29 cellular contexts compared by ENCODE assay signal in genomic region chr1:204483791-204484190, GRCh38. TPM values are rescaled to one million over a fixed set of nuclear protein-coding genes. Genes with fewer than 3 reads are reported as not detected.
DNase-seq lines count a peak whose midpoint lies in the region; ATAC-seq and TF ChIP-seq lines count a peak whose summit lies in the region.
"Had no signal": no experiment of that assay in that cellular context is flagged by ENCODE, and none has a peak within 500 bp of the region (broad histone marks: within the 10 kb centered on the region; RNA-seq: fewer than 3 reads in every experiment).

No MANE protein-coding gene starts in this region.

- no peak for DNase-seq in heart right ventricle
- DNase-seq in left ventricle myocardium superior, result no peak
- no peak for DNase-seq in WTC11 (ENCODE audit: low spot score)
- no peak for DNase-seq in naive B cell
- no peak for DNase-seq in islet precursor cell
- DNase-seq in esophagus muscularis mucosa (ENCODE audit: extremely low spot score), result no peak
- DNase-seq: activated CD4-positive, alpha-beta T cell treated with anti-CD3 and anti-CD28 coated beads for 36 hours; activated CD8-positive, alpha-beta T cell treated with anti-CD3 and anti-CD28 coated beads, Interleukin-2, amount 10 ng/mL, durations not matched to agents 7 days and 5 days; BE2C; DMS153; immature natural killer cell; MM.1S; NCI-H1105 treated with DMSO at 0.1 percent for 48 hours; NCI-H187 treated with DMSO at 0.1 percent for 48 hours; NCI-H2171 treated with DMSO at 0.1 percent for 48 hours; NCI-H526; SHP77; sigmoid colon; stimulated activated CD4-positive, alpha-beta T cell treated with anti-CD3 and anti-CD28 coated beads, Interleukin-4, amount 100 ng/mL, for 1 hour; upper lobe of left lung had no signal

- peak overlapping the region; percentile 80 for H3K27ac Mint-ChIP-seq in WTC11
- H3K27ac Mint-ChIP-seq in naive B cell, result peak overlapping the region; percentile 27 to 99 (median 94)
- H3K27ac Mint-ChIP-seq: activated CD4-positive, alpha-beta T cell treated with anti-CD3 and anti-CD28 coated beads for 36 hours; activated CD8-positive, alpha-beta T cell treated with anti-CD3 and anti-CD28 coated beads, Interleukin-2, amount 10 ng/mL, durations not matched to agents 7 days and 5 days; activated T-helper 17 cell treated with anti-CD3 and anti-CD28 coated beads, Interleukin-2, amount 50 U/mL, for 72 hours; mesothelial cell of epicardium; T-helper 2 cell treated with Interferon-gamma antibody and Interleukin-4, amounts not matched to agents 5 μg/mL and 100 μg/mL, for 36 hours had no signal

- H3K27ac ChIP-seq in heart right ventricle, result peak overlapping the region in 6 of 10 donors; percentile 15 to 81 (median 57)
- H3K27ac ChIP-seq in esophagus muscularis mucosa (replicated peaks in 1 of 4), result no peak overlapping the region
- H3K27ac ChIP-seq: KMS-11, left lung, prostate gland, sigmoid colon had no signal

- peaks cover 42% of the 10 kb centered on the region for H3K4me1 Mint-ChIP-seq in WTC11
- H3K4me1 Mint-ChIP-seq in naive B cell, result peaks cover 69 to 94% (median 87%) of the 10 kb centered on the region in 3 donors

- H3K27me3 ChIP-seq in heart right ventricle, result no peaks in the 10 kb centered on the region
- H3K27me3 ChIP-seq in esophagus muscularis mucosa, result no peaks in the 10 kb centered on the region
- H3K27me3 ChIP-seq: BE2C, left lung, sigmoid colon, upper lobe of left lung had no signal

- TF ChIP-seq CTCF in heart right ventricle (IDR thresholded peaks at IDR 0.05) (no peak), WTC11 (IDR thresholded peaks at IDR 0.05) (no peak), esophagus muscularis mucosa (IDR thresholded peaks at IDR 0.05) (no peak)

- H3K9me3 ChIP-seq in heart right ventricle, result no peaks in the 10 kb centered on the region
- no peaks in the 10 kb centered on the region for H3K9me3 ChIP-seq in esophagus muscularis mucosa
- H3K9me3 ChIP-seq: BE2C, left lung, prostate gland, sigmoid colon, upper lobe of left lung had no signal

- no peak for TF ChIP-seq EP300 in esophagus muscularis mucosa (IDR thresholded peaks at IDR 0.05)

- CTCF ChIA-PET in WTC11 (lab: Charles Lee), result interaction anchor here (1.4 to 5.5 kb wide), 2 partner anchors 9 to 38 kb away, joined by 3 to 43 read pairs; no protein-coding TSS in a partner anchor

- no peak for ATAC-seq in heart right ventricle
- ATAC-seq in left ventricle myocardium superior, result no peak
- ATAC-seq in WTC11, result no peak
- no peak for ATAC-seq in naive B cell (ENCODE audit: low read depth in 2 of 2)
- ATAC-seq in GM21447 (IDR thresholded peaks at IDR 0.05; ENCODE audit: unreplicated experiment), result no peak
- ATAC-seq in GM21381 (IDR thresholded peaks at IDR 0.05; ENCODE audit: unreplicated experiment), result no peak
- ATAC-seq: activated CD4-positive, alpha-beta T cell treated with anti-CD3 and anti-CD28 coated beads for 36 hours; activated CD8-positive, alpha-beta T cell treated with anti-CD3 and anti-CD28 coated beads, Interleukin-2, amount 10 ng/mL, durations not matched to agents 7 days and 5 days; activated T-helper 17 cell treated with anti-CD3 and anti-CD28 coated beads, Interleukin-2, amount 50 U/mL, for 72 hours; left lung had no signal

- H3K36me3 ChIP-seq in heart right ventricle (peaks cover 0 to 13% (median 0%) of the 10 kb centered on the region in 9 donors), esophagus muscularis mucosa (no peaks in the 10 kb centered on the region)
- H3K36me3 ChIP-seq: BE2C, left lung, prostate gland, sigmoid colon, upper lobe of left lung had no signal

- H3K4me3 ChIP-seq in heart right ventricle (no peak overlapping the region), esophagus muscularis mucosa (no peak overlapping the region)
- H3K4me3 ChIP-seq: left lung, prostate gland, sigmoid colon, upper lobe of left lung had no signal

- no peaks in the 10 kb centered on the region for H3K36me3 Mint-ChIP-seq in WTC11
- H3K36me3 Mint-ChIP-seq in naive B cell, result peaks cover 10 to 21% of the 10 kb centered on the region in 2 donors

- 67 to 72% methylated on average over 7 of the region's 7 CpGs for WGBS in heart right ventricle, 2 donors
- 75% methylated on average over 7 of the region's 7 CpGs for WGBS in esophagus muscularis mucosa

- H3K27me3 Mint-ChIP-seq in WTC11 (ENCODE audit: low read depth), result no peaks in the 10 kb centered on the region; the same call in 1 of the 2 replicates
- no peaks in the 10 kb centered on the region for H3K27me3 Mint-ChIP-seq in naive B cell
- H3K27me3 Mint-ChIP-seq: activated CD4-positive, alpha-beta T cell treated with anti-CD3 and anti-CD28 coated beads for 36 hours; activated naive CD4-positive, alpha-beta T cell treated with anti-CD3 and anti-CD28 coated beads, Interleukin-2, amount 50 U/mL, for 24 hours; activated T-helper 17 cell treated with anti-CD3 and anti-CD28 coated beads, Interleukin-2, amount 50 U/mL, for 72 hours had no signal

- H3K4me1 ChIP-seq in heart right ventricle (peaks cover 8 to 95% (median 61%) of the 10 kb centered on the region in 9 donors), esophagus muscularis mucosa (peaks cover 42 to 50% (median 48%) of the 10 kb centered on the region in 4 donors)

- no peak for TF ChIP-seq POLR2A in esophagus muscularis mucosa (IDR thresholded peaks at IDR 0.05; ENCODE audit: low read depth)

- POLR2A ChIA-PET in WTC11 (lab: Charles Lee), result no interaction called here

- intact Hi-C loops in heart right ventricle (cut with DNase I), result loop anchor here in 1 of 10 donors (1.0 kb wide), 1 partner anchor 10 kb away; no protein-coding TSS in a partner anchor
- intact Hi-C loops in left ventricle myocardium superior (cut with micrococcal nuclease), result no loop called here
- intact Hi-C loops in esophagus muscularis mucosa (cut with DNase I), result no loop called here

- H3K4me3 Mint-ChIP-seq in WTC11 (no peak overlapping the region), naive B cell (peak overlapping the region in 5 of 8 donors; percentile 3 to 80 (median 43))
- H3K4me3 Mint-ChIP-seq: activated CD4-positive, alpha-beta T cell treated with anti-CD3 and anti-CD28 coated beads for 36 hours; activated CD8-positive, alpha-beta T cell treated with anti-CD3 and anti-CD28 coated beads, Interleukin-2, amount 10 ng/mL, durations not matched to agents 7 days and 5 days; activated naive CD4-positive, alpha-beta T cell treated with anti-CD3 and anti-CD28 coated beads, Interleukin-2, amount 50 U/mL, for 24 hours; activated T-helper 17 cell treated with anti-CD3 and anti-CD28 coated beads, Interleukin-2, amount 50 U/mL, for 72 hours; immature natural killer cell; mesothelial cell of epicardium; T-helper 2 cell treated with Interferon-gamma antibody and Interleukin-4, amounts not matched to agents 5 μg/mL and 100 μg/mL, for 36 hours had no signal

- no peaks in the 10 kb centered on the region for H3K9me3 Mint-ChIP-seq in WTC11
- H3K9me3 Mint-ChIP-seq in naive B cell, result no peaks in the 10 kb centered on the region
- H3K9me3 Mint-ChIP-seq: activated naive CD4-positive, alpha-beta T cell treated with anti-CD3 and anti-CD28 coated beads, Interleukin-2, amount 50 U/mL, for 24 hours; activated T-helper 17 cell treated with anti-CD3 and anti-CD28 coated beads, Interleukin-2, amount 50 U/mL, for 72 hours; immature natural killer cell; mesothelial cell of epicardium; T-helper 2 cell treated with Interferon-gamma antibody and Interleukin-4, amounts not matched to agents 5 μg/mL and 100 μg/mL, for 36 hours had no signal

TF ChIP-seq in WTC11, 78 proteins besides CTCF, POLR2A, EP300 and RAD21:
- TF ChIP-seq CREM (CRISPR knock-in tag; IDR thresholded peaks at IDR 0.05) (no peak), SOX15 (CRISPR knock-in tag; IDR thresholded peaks at IDR 0.05) (no peak), TEAD1 (CRISPR knock-in tag; IDR thresholded peaks at IDR 0.05) (no peak), ERG (CRISPR knock-in tag; IDR thresholded peaks at IDR 0.05) (no peak), ZNF121 (CRISPR knock-in tag; IDR thresholded peaks at IDR 0.05) (no peak), FOXK1 (CRISPR knock-in tag; IDR thresholded peaks at IDR 0.05) (no peak)

RNA-seq across cellular contexts. Expression of gene PIK3C2B, which starts 10.8 kb away (rescaled TPM):
- total RNA-seq in heart right ventricle (10 to 100 TPM; 16.4 to 31.9 (median 23.0) TPM), left ventricle myocardium superior (23.6 TPM), WTC11 (2021) (20.8 to 27.7 TPM (median 22.6 TPM) in 3 replicates), esophagus muscularis mucosa (10 to 100 TPM; 10.8 to 15.8 (median 13.6) TPM)
- polyA plus RNA-seq in heart right ventricle (10 to 100 TPM in 1 of 2 donors, 1 to 10 TPM in 1; 4.4 to 16.6 TPM), naive B cell (ENCODE audit: low read depth in 6 of 6) (10 to 100 TPM in 3 of 6 donors, 1 to 10 TPM in 2, not detected in 1; 8.5 to 16.9 (median 10.6) TPM)

RNA-seq across cellular contexts. Expression of gene MDM4, which starts 32.4 kb away (rescaled TPM):
- 10 to 100 TPM; 30.7 to 43.7 (median 40.5) TPM for total RNA-seq in heart right ventricle
- 10 to 100 TPM in 1 of 2 donors, 1 to 10 TPM in 1; 3.7 to 17.6 TPM for polyA plus RNA-seq in heart right ventricle
- 30.1 TPM for total RNA-seq in left ventricle myocardium superior
- 73.5 to 76.2 TPM (median 74.1 TPM) in 3 replicates for total RNA-seq in WTC11 (2021)
- polyA plus RNA-seq in naive B cell (ENCODE audit: low read depth in 6 of 6), result 10 to 100 TPM; 12.6 to 50.8 (median 28.2) TPM
- 10 to 100 TPM; 21.6 to 51.1 (median 28.5) TPM for total RNA-seq in esophagus muscularis mucosa

Comparison
In these comparisons a context has a peak if more than half of its experiments do, and no peak if none do; other contexts are left out.
1. H3K27ac ChIP-seq: peak in heart right ventricle (6 of 10); none in esophagus muscularis mucosa (0 of 4).